ENCODE assay signal across 10 cellular contexts in the genomic region with DNA sequence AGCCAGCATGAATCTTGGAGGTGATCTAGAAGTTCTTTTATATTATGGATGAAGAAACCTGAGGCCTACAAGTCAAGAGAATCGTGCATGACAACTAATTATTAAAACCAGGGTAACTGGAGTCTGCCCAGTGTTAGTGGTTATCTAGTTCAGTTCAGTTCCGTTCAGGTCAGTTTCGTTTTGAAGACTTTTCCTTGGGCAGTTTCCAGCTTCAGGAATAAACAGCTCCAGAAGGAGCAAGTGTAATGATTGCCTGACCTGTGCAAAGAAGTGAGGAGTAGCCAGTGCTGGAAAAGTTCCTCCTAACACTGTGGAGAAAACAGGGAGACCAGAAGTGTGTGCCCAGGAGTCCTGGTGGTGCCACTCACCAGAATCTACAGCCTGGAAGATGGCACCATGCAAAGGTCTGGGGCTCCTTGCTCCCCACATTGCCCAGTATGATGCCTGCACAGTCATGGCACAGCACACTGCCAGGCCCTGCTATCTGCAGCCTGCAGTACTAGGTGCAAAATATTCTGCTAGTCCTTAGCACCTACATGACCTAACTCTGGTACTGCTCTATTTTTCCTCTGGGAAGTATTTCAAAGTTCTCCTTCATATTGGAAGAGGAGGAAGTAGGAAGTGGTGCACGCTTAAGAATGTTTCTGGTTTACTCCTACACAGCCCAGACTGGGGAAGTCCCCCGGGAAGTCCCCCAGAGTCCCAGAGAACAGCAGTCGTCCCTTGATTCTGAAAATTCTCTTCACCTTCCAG.
DNase-seq lines count a peak whose midpoint lies in the region; ATAC-seq and TF ChIP-seq lines count a peak whose summit lies in the region.
"Had no signal": no experiment of that assay in that cellular context is flagged by ENCODE, and none has a peak within 500 bp of the region (broad histone marks: within the 10 kb centered on the region; RNA-seq: fewer than 3 reads in every experiment).

No MANE protein-coding gene starts in this region.

- TF ChIP-seq POLR2A in sigmoid colon (IDR thresholded peaks at IDR 0.05) = no peak
- TF ChIP-seq POLR2A in tibial nerve (IDR thresholded peaks at IDR 0.05) = no peak

- H3K27me3 ChIP-seq in sigmoid colon (no peaks in the 10 kb centered on the region), tibial nerve (peaks cover 0 to 4% of the 10 kb centered on the region in 2 donors)

- H3K9me3 ChIP-seq in sigmoid colon = no peaks in the 10 kb centered on the region
- no peaks in the 10 kb centered on the region for H3K9me3 ChIP-seq in tibial nerve
- H3K9me3 ChIP-seq: stomach had no signal

- WGBS in sigmoid colon, 2 donors = 49 to 56% methylated on average over 6 of the region's 6 CpGs
- 49 to 53% methylated on average over 6 of the region's 6 CpGs for WGBS in tibial nerve, 2 donors

- H3K36me3 ChIP-seq in sigmoid colon (no peaks in the 10 kb centered on the region), tibial nerve (no peaks in the 10 kb centered on the region)
- H3K36me3 ChIP-seq: stomach had no signal

- intact Hi-C loops in sigmoid colon (cut with DNase I) = no loop called here

- H3K4me3 ChIP-seq in sigmoid colon (no peak overlapping the region), tibial nerve (no peak overlapping the region)
- H3K4me3 ChIP-seq: SK-N-MC, stomach had no signal

- peak; percentile 81 for ATAC-seq in GM19023 (IDR thresholded peaks at IDR 0.05; ENCODE audit: unreplicated experiment)
- ATAC-seq in HG02798 (IDR thresholded peaks at IDR 0.05; ENCODE audit: poor library complexity, unreplicated experiment) = peak; percentile 83
- no peak for ATAC-seq in GM18909 (IDR thresholded peaks at IDR 0.05; ENCODE audit: poor library complexity, unreplicated experiment)

- peak; percentile 26 for DNase-seq in activated naive CD4-positive, alpha-beta T cell treated with anti-CD3 and anti-CD28 coated beads, Interleukin-2, amount 50 U/mL, for 16 hours
- no peak for DNase-seq in sigmoid colon
- DNase-seq in tibial nerve (ENCODE audit: low spot score in 2 of 2) = no peak
- no peak for DNase-seq in NCI-H2029 treated with DMSO at 0.1 percent for 48 hours (lab: John Stamatoyannopoulos, UW)
- no peak for DNase-seq in NCI-H2171 treated with DMSO at 0.1 percent for 48 hours (lab: John Stamatoyannopoulos, UW)
- DNase-seq: stomach had no signal

- TF ChIP-seq CTCF in sigmoid colon (IDR thresholded peaks at IDR 0.05) (no peak), tibial nerve (IDR thresholded peaks at IDR 0.05) (no peak)

- H3K27ac ChIP-seq in sigmoid colon = peak overlapping the region; percentile 7 to 77 (median 76)
- no peak overlapping the region for H3K27ac ChIP-seq in tibial nerve
- H3K27ac ChIP-seq: SK-N-MC had no signal

- peaks cover 0 to 22% (median 18%) of the 10 kb centered on the region in 4 donors for H3K4me1 ChIP-seq in sigmoid colon
- peaks cover 0 to 12% (median 0%) of the 10 kb centered on the region in 4 donors for H3K4me1 ChIP-seq in tibial nerve

- no peak for TF ChIP-seq EP300 in sigmoid colon (IDR thresholded peaks at IDR 0.05)
- TF ChIP-seq EP300 in tibial nerve (IDR thresholded peaks at IDR 0.05) = no peak

Comparison
In these comparisons a context has a peak if more than half of its experiments do, and no peak if none do; other contexts are left out.
1. H3K27ac ChIP-seq: peak in sigmoid colon (4 of 4); none in tibial nerve (0 of 4).